ENCODE assay signal across 8 cellular contexts in the genomic region with DNA sequence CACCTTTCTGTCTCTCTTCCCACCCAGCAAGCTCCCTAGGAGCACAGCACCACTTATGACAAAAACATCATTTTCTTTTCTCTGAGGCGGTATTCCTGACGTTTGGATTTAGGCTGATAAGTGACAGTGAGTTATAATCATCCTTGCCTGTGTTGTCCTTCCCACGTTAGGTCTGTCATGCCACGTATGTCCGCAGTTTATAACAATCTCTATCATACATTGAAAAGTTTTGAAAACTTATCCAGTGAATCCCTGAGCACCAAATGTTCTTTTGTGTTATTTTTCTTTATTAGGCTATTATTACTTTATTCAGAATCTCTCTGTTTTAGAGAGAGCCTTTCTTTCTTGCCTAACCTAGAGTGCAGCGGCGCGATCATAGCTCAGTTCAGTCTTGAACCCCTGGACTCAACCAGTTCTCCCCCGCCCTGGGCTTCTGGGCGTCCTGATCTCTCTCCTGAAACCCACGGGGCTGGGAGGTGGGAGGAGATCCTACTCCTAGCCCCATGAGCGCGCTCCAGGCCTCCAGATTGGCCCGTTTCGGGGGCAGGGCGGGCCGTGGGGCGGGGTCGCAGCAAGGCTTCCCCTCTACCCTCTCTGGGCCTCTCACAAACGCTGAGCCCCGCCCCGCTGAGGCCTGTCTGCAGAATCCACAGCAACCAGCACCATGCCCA. TPM values are rescaled to one million over a fixed set of nuclear protein-coding genes. Genes with fewer than 3 reads are reported as not detected.
DNase-seq lines count a peak whose midpoint lies in the region; ATAC-seq and TF ChIP-seq lines count a peak whose summit lies in the region.

A gene (plus strand): TSS at position 606 of the 671 bp plus-strand sequence. CDS start 59 bp downstream, at position 665.

- H3K9me3 ChIP-seq in HEK293 (ENCODE audit: control insufficient read depth, insufficient read depth, low read depth, low read length) (no peaks in the 10 kb centered on the region), right lobe of liver (no peaks in the 10 kb centered on the region)

- H3K36me3 Mint-ChIP-seq in activated CD4-positive, alpha-beta T cell treated with anti-CD3 and anti-CD28 coated beads, Interleukin-2, amount 10 ng/mL, durations not matched to agents 7 days and 5 days (ENCODE audit: low read depth): peaks cover 2% of the 10 kb centered on the region

- peaks cover 0 to 7% of the 10 kb centered on the region in 2 experiments; a peak in 1 of 3 replicates for H3K36me3 ChIP-seq in HEK293 (ENCODE audit: control insufficient read depth in 2 of 2, insufficient read depth in 1 of 2, low read length in 2 of 2)
- no peaks in the 10 kb centered on the region for H3K36me3 ChIP-seq in right lobe of liver

- TF ChIP-seq CTCF in HEK293 (tag by site-specific recombination; IDR thresholded peaks at IDR 0.05) (no peak), right lobe of liver (IDR thresholded peaks at IDR 0.05) (no peak)

- peak within 1 kb of the TSS; percentile 75 for H3K27ac Mint-ChIP-seq in activated CD4-positive, alpha-beta T cell treated with anti-CD3 and anti-CD28 coated beads, Interleukin-2, amount 10 ng/mL, durations not matched to agents 7 days and 5 days

- no peak within 1 kb of the TSS for H3K4me3 ChIP-seq in HEK293 (ENCODE audit: low read depth, low read length)
- peak within 1 kb of the TSS; percentile 28 to 31 (median 28) for H3K4me3 ChIP-seq in right lobe of liver

- no peaks in the 10 kb centered on the region for H3K27me3 ChIP-seq in right lobe of liver

- POLR2A ChIA-PET in HEK293 (lab: Yijun Ruan, JAX): no interaction called here
- POLR2A ChIA-PET in activated CD4-positive, alpha-beta T cell treated with anti-CD3 and anti-CD28 coated beads, Interleukin-2, amount 10 ng/mL, durations not matched to agents 7 days and 5 days (lab: Charles Lee): no interaction called here

- peak; percentile 86 for DNase-seq in GDM1 (lab: John Stamatoyannopoulos, UW)
- peak; percentile 30 for DNase-seq in NCI-H2107 (lab: John Stamatoyannopoulos, UW)
- DNase-seq in activated CD4-positive, alpha-beta T cell treated with anti-CD3 and anti-CD28 coated beads, Interleukin-2, amount 10 ng/mL, durations not matched to agents 7 days and 5 days: peak; percentile 89
- DNase-seq in dedifferentiated amniotic fluid mesenchymal stem cell (ENCODE audit: extremely low spot score): peak; percentile 88
- peak; percentile 76 to 86 (median 84) for DNase-seq in right lobe of liver
- peak; percentile 70 for DNase-seq in stimulated activated CD4-positive, alpha-beta T cell treated with anti-CD3 and anti-CD28 coated beads, Interleukin-2, amount 100 ng/mL, for 4 hours (ENCODE audit: low read depth)

- CTCF ChIA-PET in HEK293 (lab: Yijun Ruan, JAX): interaction anchor here (1.4 kb wide), 1 partner anchor 27 kb away, joined by 5 read pairs; no protein-coding TSS in a partner anchor
- CTCF ChIA-PET in activated CD4-positive, alpha-beta T cell treated with anti-CD3 and anti-CD28 coated beads, Interleukin-2, amount 10 ng/mL, durations not matched to agents 7 days and 5 days (lab: Charles Lee): interaction anchor here (0.6 to 1.4 kb wide), 3 partner anchors 28 to 1272 kb away, joined by 3 to 4 read pairs (median 3); no protein-coding TSS in a partner anchor

- H3K27ac ChIP-seq in HEK293 (ENCODE audit: extremely low read depth, low read depth, low read length) (no peak within 1 kb of the TSS), right lobe of liver (no peak within 1 kb of the TSS)

- H3K4me3 Mint-ChIP-seq in activated CD4-positive, alpha-beta T cell treated with anti-CD3 and anti-CD28 coated beads, Interleukin-2, amount 10 ng/mL, durations not matched to agents 7 days and 5 days: peak within 1 kb of the TSS; percentile 75

- H3K4me1 ChIP-seq in HEK293 (ENCODE audit: control insufficient read depth, insufficient read depth, low read length): no peaks in the 10 kb centered on the region
- H3K4me1 ChIP-seq in right lobe of liver: no peaks in the 10 kb centered on the region

- no peaks in the 10 kb centered on the region for H3K9me3 Mint-ChIP-seq in activated CD4-positive, alpha-beta T cell treated with anti-CD3 and anti-CD28 coated beads, Interleukin-2, amount 10 ng/mL, durations not matched to agents 7 days and 5 days

- H3K27me3 Mint-ChIP-seq in activated CD4-positive, alpha-beta T cell treated with anti-CD3 and anti-CD28 coated beads, Interleukin-2, amount 10 ng/mL, durations not matched to agents 7 days and 5 days: no peaks in the 10 kb centered on the region

- no peak for TF ChIP-seq POLR2A in right lobe of liver (IDR thresholded peaks at IDR 0.05)

- intact Hi-C loops in right lobe of liver (cut with DNase I): no loop called here

- peak; percentile 97 to 100 (median 99) for ATAC-seq in right lobe of liver
- no peak for ATAC-seq in HG03521 (IDR thresholded peaks at IDR 0.05; ENCODE audit: unreplicated experiment)

- peaks cover 27% of the 10 kb centered on the region for H3K4me1 Mint-ChIP-seq in activated CD4-positive, alpha-beta T cell treated with anti-CD3 and anti-CD28 coated beads, Interleukin-2, amount 10 ng/mL, durations not matched to agents 7 days and 5 days

- WGBS in right lobe of liver (ENCODE audit: insufficient coverage, low coverage, low lambda C conversion rate, missing lambda C conversion rate): 33% methylated on average over 14 of the region's 22 CpGs

TF ChIP-seq in HEK293, 187 proteins besides CTCF, POLR2A, EP300 and RAD21:
- TF ChIP-seq KLF1 (tag by site-specific recombination; IDR thresholded peaks at IDR 0.05): peak; percentile 17; the same call in 1 of the 2 replicates
- no peak for TF ChIP-seq ZNF394 (tag by site-specific recombination; IDR thresholded peaks at IDR 0.05; ENCODE audit: borderline replicate concordance)
- no peak for TF ChIP-seq HOXC10 (CRISPR knock-in tag; IDR thresholded peaks at IDR 0.05)
- no peak for TF ChIP-seq GLIS1 (tag by site-specific recombination; IDR thresholded peaks at IDR 0.05)
- no peak for TF ChIP-seq ZNF624 (tag by site-specific recombination; IDR thresholded peaks at IDR 0.05)

RNA-seq across cellular contexts. Expression of the gene that starts here (rescaled TPM):
- total RNA-seq in activated CD4-positive, alpha-beta T cell treated with anti-CD3 and anti-CD28 coated beads, Interleukin-2, amount 10 ng/mL, durations not matched to agents 7 days and 5 days: 10 to 100 TPM; 33.4 to 33.5 TPM
- total RNA-seq in right lobe of liver: 10 to 100 TPM in 4 of 6 experiments, 1 to 10 TPM in 2; 4.4 to 16.0 (median 12.7) TPM

Comparison
In these comparisons a context has a peak if more than half of its experiments do, and no peak if none do; other contexts are left out.
1. DNase-seq: peak in every context shown above with its lines; median percentile 89 in activated CD4-positive, alpha-beta T cell treated with anti-CD3 and anti-CD28 coated beads, Interleukin-2, amount 10 ng/mL, durations not matched to agents 7 days and 5 days; 88 in dedifferentiated amniotic fluid mesenchymal stem cell; 86 in GDM1; 84 in right lobe of liver; 70 in stimulated activated CD4-positive, alpha-beta T cell treated with anti-CD3 and anti-CD28 coated beads, Interleukin-2, amount 100 ng/mL, for 4 hours; 30 in NCI-H2107.